In genomic region chr11:512895-513595, GRCh38 we compare ENCODE assay signal across 26 cellular contexts. TPM values are rescaled to one million over a fixed set of nuclear protein-coding genes. Genes with fewer than 3 reads are reported as not detected.
DNase-seq lines count a peak whose midpoint lies in the region; ATAC-seq and TF ChIP-seq lines count a peak whose summit lies in the region.
"Had no signal": no experiment of that assay in that cellular context is flagged by ENCODE, and none has a peak within 500 bp of the region (broad histone marks: within the 10 kb centered on the region; RNA-seq: fewer than 3 reads in every experiment).

No MANE protein-coding gene starts in this region.

- peak overlapping the region; percentile 9 for H3K27ac Mint-ChIP-seq in activated CD4-positive, alpha-beta T cell treated with anti-CD3 and anti-CD28 coated beads, Interleukin-2, amount 10 ng/mL, durations not matched to agents 7 days and 5 days
- peak overlapping the region; percentile 52 for H3K27ac Mint-ChIP-seq in glutamatergic neuron (ENCODE audit: unreplicated experiment)
- H3K27ac Mint-ChIP-seq in stimulated activated naive B cell treated with anti-CD40 and anti-IgM and Interleukin-4, amounts not matched to agents 10 μg/mL and 1 μg/mL and 100 μg/mL, for 72 hours = peak overlapping the region; percentile 37
- H3K27ac Mint-ChIP-seq: stimulated activated effector memory CD8-positive, alpha-beta T cell treated with anti-CD3 and anti-CD28 coated beads, Interleukin-12 subunit alpha, Interleukin-12 subunit beta, amount 100 ng/mL, for 72 hours had no signal

- CTCF ChIA-PET in activated CD4-positive, alpha-beta T cell treated with anti-CD3 and anti-CD28 coated beads, Interleukin-2, amount 10 ng/mL, durations not matched to agents 7 days and 5 days (lab: Charles Lee) = interaction anchor here (1.4 to 1.5 kb wide), 2 partner anchors 23 to 65 kb away, joined by 3 read pairs; no protein-coding TSS in a partner anchor

- POLR2A ChIA-PET in activated CD4-positive, alpha-beta T cell treated with anti-CD3 and anti-CD28 coated beads, Interleukin-2, amount 10 ng/mL, durations not matched to agents 7 days and 5 days (lab: Charles Lee) = no interaction called here

- no peak for DNase-seq in activated CD4-positive, alpha-beta T cell treated with anti-CD3 and anti-CD28 coated beads, Interleukin-2, amount 10 ng/mL, durations not matched to agents 7 days and 5 days
- DNase-seq in activated CD4-positive, alpha-beta T cell treated with anti-CD3 and anti-CD28 coated beads, Interleukin-2, amount 50 U/mL, for 48 hours = no peak
- peak; percentile 18 for DNase-seq in NOMO-1 treated with dmso at 0.1 percent for 144 hours (lab: John Stamatoyannopoulos, UW; ENCODE audit: unreplicated experiment)
- no peak for DNase-seq in glutamatergic neuron
- no peak for DNase-seq in stimulated activated naive B cell treated with anti-CD40 and anti-IgM and Interleukin-4, amounts not matched to agents 10 μg/mL and 1 μg/mL and 100 μg/mL, for 72 hours
- DNase-seq in NCI-H146 treated with DMSO at 0.1 percent for 48 hours (lab: John Stamatoyannopoulos, UW; ENCODE audit: unreplicated experiment) = no peak
- no peak for DNase-seq in DMS 273 (lab: John Stamatoyannopoulos, UW; ENCODE audit: unreplicated experiment)
- DNase-seq: 8988T; activated CD4-positive, alpha-beta T cell treated with anti-CD3 and anti-CD28 coated beads for 4 hours; activated CD8-positive, alpha-beta memory T cell treated with anti-CD3 and anti-CD28 coated beads for 24 hours; CD4-positive, alpha-beta memory T cell; esophagus squamous epithelium; kidney; MM.1S; NCI-H1436 treated with DMSO at 0.1 percent for 48 hours; NCI-H2107; NCI-H748 treated with DMSO at 0.1 percent for 48 hours; psoas muscle; RPMI8226; substantia nigra; T1000; WERI-Rb-1 had no signal

- no peak for TF ChIP-seq CTCF in glutamatergic neuron (IDR thresholded peaks at IDR 0.05; ENCODE audit: partially characterized antibody, unreplicated experiment)

- H3K27me3 Mint-ChIP-seq in activated CD4-positive, alpha-beta T cell treated with anti-CD3 and anti-CD28 coated beads, Interleukin-2, amount 10 ng/mL, durations not matched to agents 7 days and 5 days = no peaks in the 10 kb centered on the region
- H3K27me3 Mint-ChIP-seq in glutamatergic neuron (ENCODE audit: unreplicated experiment) = peaks cover 10% of the 10 kb centered on the region
- no peaks in the 10 kb centered on the region for H3K27me3 Mint-ChIP-seq in stimulated activated naive B cell treated with anti-CD40 and anti-IgM and Interleukin-4, amounts not matched to agents 10 μg/mL and 1 μg/mL and 100 μg/mL, for 72 hours
- H3K27me3 Mint-ChIP-seq: CD4-positive, alpha-beta memory T cell; central memory CD8-positive, alpha-beta T cell had no signal

- peaks cover 26% of the 10 kb centered on the region for H3K36me3 Mint-ChIP-seq in activated CD4-positive, alpha-beta T cell treated with anti-CD3 and anti-CD28 coated beads, Interleukin-2, amount 10 ng/mL, durations not matched to agents 7 days and 5 days (ENCODE audit: low read depth)
- H3K36me3 Mint-ChIP-seq in glutamatergic neuron (ENCODE audit: unreplicated experiment) = peaks cover 31% of the 10 kb centered on the region
- peaks cover 36 to 52% of the 10 kb centered on the region in 2 donors for H3K36me3 Mint-ChIP-seq in stimulated activated naive B cell treated with anti-CD40 and anti-IgM and Interleukin-4, amounts not matched to agents 10 μg/mL and 1 μg/mL and 100 μg/mL, for 72 hours

- no peak for ATAC-seq in stimulated activated naive B cell treated with anti-CD40 and anti-IgM and Interleukin-4, amounts not matched to agents 10 μg/mL and 1 μg/mL and 100 μg/mL, for 72 hours (replicated peaks)
- no peak for ATAC-seq in HG02870 (IDR thresholded peaks at IDR 0.05; ENCODE audit: unreplicated experiment)
- ATAC-seq: psoas muscle; stimulated activated effector memory CD8-positive, alpha-beta T cell treated with anti-CD3 and anti-CD28 coated beads, Interleukin-12 subunit alpha, Interleukin-12 subunit beta, amount 100 ng/mL, for 72 hours had no signal

- H3K4me3 Mint-ChIP-seq in activated CD4-positive, alpha-beta T cell treated with anti-CD3 and anti-CD28 coated beads, Interleukin-2, amount 10 ng/mL, durations not matched to agents 7 days and 5 days = no peak overlapping the region
- peak overlapping the region; percentile 15 for H3K4me3 Mint-ChIP-seq in glutamatergic neuron (ENCODE audit: unreplicated experiment)
- H3K4me3 Mint-ChIP-seq in stimulated activated naive B cell treated with anti-CD40 and anti-IgM and Interleukin-4, amounts not matched to agents 10 μg/mL and 1 μg/mL and 100 μg/mL, for 72 hours = no peak overlapping the region
- H3K4me3 Mint-ChIP-seq: central memory CD8-positive, alpha-beta T cell; stimulated activated effector memory CD8-positive, alpha-beta T cell treated with anti-CD3 and anti-CD28 coated beads, Interleukin-12 subunit alpha, Interleukin-12 subunit beta, amount 100 ng/mL, for 72 hours had no signal

- peaks cover 11% of the 10 kb centered on the region for H3K9me3 Mint-ChIP-seq in activated CD4-positive, alpha-beta T cell treated with anti-CD3 and anti-CD28 coated beads, Interleukin-2, amount 10 ng/mL, durations not matched to agents 7 days and 5 days
- H3K9me3 Mint-ChIP-seq in glutamatergic neuron (ENCODE audit: unreplicated experiment) = peaks cover 17% of the 10 kb centered on the region
- peaks cover 0 to 5% of the 10 kb centered on the region in 2 donors for H3K9me3 Mint-ChIP-seq in stimulated activated naive B cell treated with anti-CD40 and anti-IgM and Interleukin-4, amounts not matched to agents 10 μg/mL and 1 μg/mL and 100 μg/mL, for 72 hours
- H3K9me3 Mint-ChIP-seq: central memory CD8-positive, alpha-beta T cell had no signal

- H3K4me1 Mint-ChIP-seq in activated CD4-positive, alpha-beta T cell treated with anti-CD3 and anti-CD28 coated beads, Interleukin-2, amount 10 ng/mL, durations not matched to agents 7 days and 5 days = peaks cover 4% of the 10 kb centered on the region
- H3K4me1 Mint-ChIP-seq in glutamatergic neuron (ENCODE audit: low read depth, unreplicated experiment) = peaks cover 2% of the 10 kb centered on the region
- peaks cover 11 to 22% of the 10 kb centered on the region in 2 donors for H3K4me1 Mint-ChIP-seq in stimulated activated naive B cell treated with anti-CD40 and anti-IgM and Interleukin-4, amounts not matched to agents 10 μg/mL and 1 μg/mL and 100 μg/mL, for 72 hours
- H3K4me1 Mint-ChIP-seq: central memory CD8-positive, alpha-beta T cell had no signal

RNA-seq across cellular contexts. Expression of gene RNH1, which starts 6.0 kb away (rescaled TPM):
- total RNA-seq in activated CD4-positive, alpha-beta T cell treated with anti-CD3 and anti-CD28 coated beads, Interleukin-2, amount 10 ng/mL, durations not matched to agents 7 days and 5 days = 10 to 100 TPM; 90.6 to 99.5 TPM
- total RNA-seq in glutamatergic neuron (ENCODE audit: unreplicated experiment) = 85.9 TPM

RNA-seq across cellular contexts. Expression of gene HRAS, which starts 22.3 kb away (rescaled TPM):
- 10 to 100 TPM; 51.7 to 63.5 TPM for total RNA-seq in activated CD4-positive, alpha-beta T cell treated with anti-CD3 and anti-CD28 coated beads, Interleukin-2, amount 10 ng/mL, durations not matched to agents 7 days and 5 days
- 140 TPM for total RNA-seq in glutamatergic neuron (ENCODE audit: unreplicated experiment)

RNA-seq across cellular contexts. Expression of gene LRRC56, which starts 24.3 kb away (rescaled TPM):
- 1 to 10 TPM; 2.0 to 2.1 TPM for total RNA-seq in activated CD4-positive, alpha-beta T cell treated with anti-CD3 and anti-CD28 coated beads, Interleukin-2, amount 10 ng/mL, durations not matched to agents 7 days and 5 days
- total RNA-seq in glutamatergic neuron (ENCODE audit: unreplicated experiment) = 2.6 TPM

RNA-seq across cellular contexts. Expression of gene LMNTD2, which starts 47.5 kb away (rescaled TPM):
- 1 to 10 TPM; 3.4 to 4.8 TPM for total RNA-seq in activated CD4-positive, alpha-beta T cell treated with anti-CD3 and anti-CD28 coated beads, Interleukin-2, amount 10 ng/mL, durations not matched to agents 7 days and 5 days
- 2.3 TPM for total RNA-seq in glutamatergic neuron (ENCODE audit: unreplicated experiment)
- total RNA-seq: frontal cortex had no signal

RNA-seq across cellular contexts. Expression of gene RASSF7, which starts 47.7 kb away (rescaled TPM):
- total RNA-seq in activated CD4-positive, alpha-beta T cell treated with anti-CD3 and anti-CD28 coated beads, Interleukin-2, amount 10 ng/mL, durations not matched to agents 7 days and 5 days = 10 to 100 TPM; 30.7 to 38.1 TPM
- 9.4 TPM for total RNA-seq in glutamatergic neuron (ENCODE audit: unreplicated experiment)
